Comparison of ENCODE assay signal across 1 cellular context in the genomic region with DNA sequence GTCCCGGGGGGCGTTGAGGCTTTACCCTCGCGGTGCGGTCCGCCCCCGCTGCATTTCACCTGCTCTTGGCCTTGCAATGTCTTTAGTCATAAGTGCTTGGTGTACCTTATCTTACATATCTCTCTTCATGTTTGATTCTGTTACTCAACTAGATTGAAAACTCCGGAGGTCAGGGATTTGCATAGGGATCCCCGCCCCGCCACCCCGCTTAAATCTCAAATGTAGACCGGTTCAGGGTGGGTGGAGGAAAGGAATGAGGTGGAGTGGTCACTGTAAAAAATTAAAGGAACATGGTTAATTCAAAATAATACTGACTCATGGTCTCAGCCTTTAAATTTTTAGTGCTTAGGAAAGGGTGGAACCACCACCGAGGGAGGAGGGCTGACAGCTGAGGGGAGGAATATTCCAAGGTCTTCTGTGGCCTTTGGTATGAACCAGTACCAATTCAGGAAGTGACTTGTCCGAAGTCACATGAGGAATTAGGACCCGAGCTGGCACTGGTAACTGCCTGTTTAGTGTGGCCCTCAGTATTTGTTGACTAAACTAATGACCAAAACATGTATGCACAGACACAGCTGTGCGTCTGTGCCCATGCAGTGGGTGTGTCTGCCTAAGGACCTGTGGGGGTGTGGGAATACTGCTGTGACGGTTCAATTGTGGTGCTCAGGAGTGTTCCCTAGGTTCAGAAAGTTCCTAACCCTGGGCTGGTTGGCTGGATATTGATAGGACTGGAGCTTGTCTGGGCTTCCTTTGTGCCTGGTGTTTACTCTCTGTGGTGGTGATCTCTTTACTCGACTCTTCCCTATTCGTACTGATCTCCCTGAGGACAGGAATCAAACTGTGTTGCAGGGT.
TF ChIP-seq lines count a peak whose summit lies in the region.

No MANE protein-coding gene starts in this region.

TF ChIP-seq in K562, 482 proteins besides CTCF, POLR2A, EP300 and RAD21 (continued from another document and continues in another):
- TF ChIP-seq, protein P1, sequence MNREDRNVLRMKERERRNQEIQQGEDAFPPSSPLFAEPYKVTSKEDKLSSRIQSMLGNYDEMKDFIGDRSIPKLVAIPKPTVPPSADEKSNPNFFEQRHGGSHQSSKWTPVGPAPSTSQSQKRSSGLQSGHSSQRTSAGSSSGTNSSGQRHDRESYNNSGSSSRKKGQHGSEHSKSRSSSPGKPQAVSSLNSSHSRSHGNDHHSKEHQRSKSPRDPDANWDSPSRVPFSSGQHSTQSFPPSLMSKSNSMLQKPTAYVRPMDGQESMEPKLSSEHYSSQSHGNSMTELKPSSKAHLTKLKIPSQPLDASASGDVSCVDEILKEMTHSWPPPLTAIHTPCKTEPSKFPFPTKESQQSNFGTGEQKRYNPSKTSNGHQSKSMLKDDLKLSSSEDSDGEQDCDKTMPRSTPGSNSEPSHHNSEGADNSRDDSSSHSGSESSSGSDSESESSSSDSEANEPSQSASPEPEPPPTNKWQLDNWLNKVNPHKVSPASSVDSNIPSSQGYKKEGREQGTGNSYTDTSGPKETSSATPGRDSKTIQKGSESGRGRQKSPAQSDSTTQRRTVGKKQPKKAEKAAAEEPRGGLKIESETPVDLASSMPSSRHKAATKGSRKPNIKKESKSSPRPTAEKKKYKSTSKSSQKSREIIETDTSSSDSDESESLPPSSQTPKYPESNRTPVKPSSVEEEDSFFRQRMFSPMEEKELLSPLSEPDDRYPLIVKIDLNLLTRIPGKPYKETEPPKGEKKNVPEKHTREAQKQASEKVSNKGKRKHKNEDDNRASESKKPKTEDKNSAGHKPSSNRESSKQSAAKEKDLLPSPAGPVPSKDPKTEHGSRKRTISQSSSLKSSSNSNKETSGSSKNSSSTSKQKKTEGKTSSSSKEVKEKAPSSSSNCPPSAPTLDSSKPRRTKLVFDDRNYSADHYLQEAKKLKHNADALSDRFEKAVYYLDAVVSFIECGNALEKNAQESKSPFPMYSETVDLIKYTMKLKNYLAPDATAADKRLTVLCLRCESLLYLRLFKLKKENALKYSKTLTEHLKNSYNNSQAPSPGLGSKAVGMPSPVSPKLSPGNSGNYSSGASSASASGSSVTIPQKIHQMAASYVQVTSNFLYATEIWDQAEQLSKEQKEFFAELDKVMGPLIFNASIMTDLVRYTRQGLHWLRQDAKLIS (CRISPR knock-in tag; IDR thresholded peaks at IDR 0.05) = 0 out of 2 replicates have a peak, but pooled peaks have one; percentile 36
- TF ChIP-seq SPI1 (IDR thresholded peaks at IDR 0.05; ENCODE audit: borderline replicate concordance, low read depth, low read length) (peak; percentile 83), HDAC1 (IDR thresholded peaks at IDR 0.05) (peak in 1 of 2 experiments; percentile 81; a peak in 1 of 4 replicates), EGR1 (conservative IDR thresholded peaks at IDR 0.05) (peak; percentile 77), ELF1 (tag; IDR thresholded peaks at IDR 0.05) (peak; percentile 47; the same call in 1 of the 2 replicates), FOXK2 (conservative IDR thresholded peaks at IDR 0.05 in 1 of 2, IDR thresholded peaks at IDR 0.05 in 1 of 2; ENCODE audit: low read depth in 2 of 2) (peak; percentile 60 to 80; a peak in 3 of 4 replicates), C11orf30 (IDR thresholded peaks at IDR 0.05; ENCODE audit: low read depth) (0 out of 2 replicates have a peak, but pooled peaks have one; percentile 28), ZNF830 (CRISPR knock-in tag; IDR thresholded peaks at IDR 0.05) (no peak), CTBP1 (IDR thresholded peaks at IDR 0.05; ENCODE audit: borderline replicate concordance) (0 out of 2 replicates have a peak, but pooled peaks have one; percentile 5), ZNF75A (CRISPR knock-in tag; IDR thresholded peaks at IDR 0.05) (no peak), HCFC1 (IDR thresholded peaks at IDR 0.05; ENCODE audit: low read depth, low read length) (peak; percentile 1; the same call in 1 of the 2 replicates), MAFG (tag; conservative IDR thresholded peaks at IDR 0.05) (0 out of 2 replicates have a peak, but pooled peaks have one; percentile 16), HDGF (IDR thresholded peaks at IDR 0.05) (no peak), KAT8 (IDR thresholded peaks at IDR 0.05; ENCODE audit: low read depth) (no peak), SRSF1 (IDR thresholded peaks at IDR 0.05; ENCODE audit: low read depth, low read length) (no peak), ZNF589 (CRISPR knock-in tag; IDR thresholded peaks at IDR 0.05; ENCODE audit: low read depth) (no peak)
- TF ChIP-seq, protein P2, sequence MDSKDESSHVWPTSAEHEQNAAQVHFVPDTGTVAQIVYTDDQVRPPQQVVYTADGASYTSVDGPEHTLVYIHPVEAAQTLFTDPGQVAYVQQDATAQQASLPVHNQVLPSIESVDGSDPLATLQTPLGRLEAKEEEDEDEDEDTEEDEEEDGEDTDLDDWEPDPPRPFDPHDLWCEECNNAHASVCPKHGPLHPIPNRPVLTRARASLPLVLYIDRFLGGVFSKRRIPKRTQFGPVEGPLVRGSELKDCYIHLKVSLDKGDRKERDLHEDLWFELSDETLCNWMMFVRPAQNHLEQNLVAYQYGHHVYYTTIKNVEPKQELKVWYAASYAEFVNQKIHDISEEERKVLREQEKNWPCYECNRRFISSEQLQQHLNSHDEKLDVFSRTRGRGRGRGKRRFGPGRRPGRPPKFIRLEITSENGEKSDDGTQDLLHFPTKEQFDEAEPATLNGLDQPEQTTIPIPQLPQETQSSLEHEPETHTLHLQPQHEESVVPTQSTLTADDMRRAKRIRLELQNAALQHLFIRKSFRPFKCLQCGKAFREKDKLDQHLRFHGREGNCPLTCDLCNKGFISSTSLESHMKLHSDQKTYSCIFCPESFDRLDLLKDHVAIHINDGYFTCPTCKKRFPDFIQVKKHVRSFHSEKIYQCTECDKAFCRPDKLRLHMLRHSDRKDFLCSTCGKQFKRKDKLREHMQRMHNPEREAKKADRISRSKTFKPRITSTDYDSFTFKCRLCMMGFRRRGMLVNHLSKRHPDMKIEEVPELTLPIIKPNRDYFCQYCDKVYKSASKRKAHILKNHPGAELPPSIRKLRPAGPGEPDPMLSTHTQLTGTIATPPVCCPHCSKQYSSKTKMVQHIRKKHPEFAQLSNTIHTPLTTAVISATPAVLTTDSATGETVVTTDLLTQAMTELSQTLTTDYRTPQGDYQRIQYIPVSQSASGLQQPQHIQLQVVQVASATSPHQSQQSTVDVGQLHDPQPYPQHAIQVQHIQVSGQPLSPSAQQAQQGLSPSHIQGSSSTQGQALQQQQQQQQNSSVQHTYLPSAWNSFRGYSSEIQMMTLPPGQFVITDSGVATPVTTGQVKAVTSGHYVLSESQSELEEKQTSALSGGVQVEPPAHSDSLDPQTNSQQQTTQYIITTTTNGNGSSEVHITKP (IDR thresholded peaks at IDR 0.05; ENCODE audit: partially characterized antibody) = peak; percentile 97
- TF ChIP-seq, protein P3, sequence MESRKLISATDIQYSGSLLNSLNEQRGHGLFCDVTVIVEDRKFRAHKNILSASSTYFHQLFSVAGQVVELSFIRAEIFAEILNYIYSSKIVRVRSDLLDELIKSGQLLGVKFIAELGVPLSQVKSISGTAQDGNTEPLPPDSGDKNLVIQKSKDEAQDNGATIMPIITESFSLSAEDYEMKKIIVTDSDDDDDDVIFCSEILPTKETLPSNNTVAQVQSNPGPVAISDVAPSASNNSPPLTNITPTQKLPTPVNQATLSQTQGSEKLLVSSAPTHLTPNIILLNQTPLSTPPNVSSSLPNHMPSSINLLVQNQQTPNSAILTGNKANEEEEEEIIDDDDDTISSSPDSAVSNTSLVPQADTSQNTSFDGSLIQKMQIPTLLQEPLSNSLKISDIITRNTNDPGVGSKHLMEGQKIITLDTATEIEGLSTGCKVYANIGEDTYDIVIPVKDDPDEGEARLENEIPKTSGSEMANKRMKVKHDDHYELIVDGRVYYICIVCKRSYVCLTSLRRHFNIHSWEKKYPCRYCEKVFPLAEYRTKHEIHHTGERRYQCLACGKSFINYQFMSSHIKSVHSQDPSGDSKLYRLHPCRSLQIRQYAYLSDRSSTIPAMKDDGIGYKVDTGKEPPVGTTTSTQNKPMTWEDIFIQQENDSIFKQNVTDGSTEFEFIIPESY (CRISPR knock-in tag; IDR thresholded peaks at IDR 0.05) = no peak
- TF ChIP-seq, protein P4, sequence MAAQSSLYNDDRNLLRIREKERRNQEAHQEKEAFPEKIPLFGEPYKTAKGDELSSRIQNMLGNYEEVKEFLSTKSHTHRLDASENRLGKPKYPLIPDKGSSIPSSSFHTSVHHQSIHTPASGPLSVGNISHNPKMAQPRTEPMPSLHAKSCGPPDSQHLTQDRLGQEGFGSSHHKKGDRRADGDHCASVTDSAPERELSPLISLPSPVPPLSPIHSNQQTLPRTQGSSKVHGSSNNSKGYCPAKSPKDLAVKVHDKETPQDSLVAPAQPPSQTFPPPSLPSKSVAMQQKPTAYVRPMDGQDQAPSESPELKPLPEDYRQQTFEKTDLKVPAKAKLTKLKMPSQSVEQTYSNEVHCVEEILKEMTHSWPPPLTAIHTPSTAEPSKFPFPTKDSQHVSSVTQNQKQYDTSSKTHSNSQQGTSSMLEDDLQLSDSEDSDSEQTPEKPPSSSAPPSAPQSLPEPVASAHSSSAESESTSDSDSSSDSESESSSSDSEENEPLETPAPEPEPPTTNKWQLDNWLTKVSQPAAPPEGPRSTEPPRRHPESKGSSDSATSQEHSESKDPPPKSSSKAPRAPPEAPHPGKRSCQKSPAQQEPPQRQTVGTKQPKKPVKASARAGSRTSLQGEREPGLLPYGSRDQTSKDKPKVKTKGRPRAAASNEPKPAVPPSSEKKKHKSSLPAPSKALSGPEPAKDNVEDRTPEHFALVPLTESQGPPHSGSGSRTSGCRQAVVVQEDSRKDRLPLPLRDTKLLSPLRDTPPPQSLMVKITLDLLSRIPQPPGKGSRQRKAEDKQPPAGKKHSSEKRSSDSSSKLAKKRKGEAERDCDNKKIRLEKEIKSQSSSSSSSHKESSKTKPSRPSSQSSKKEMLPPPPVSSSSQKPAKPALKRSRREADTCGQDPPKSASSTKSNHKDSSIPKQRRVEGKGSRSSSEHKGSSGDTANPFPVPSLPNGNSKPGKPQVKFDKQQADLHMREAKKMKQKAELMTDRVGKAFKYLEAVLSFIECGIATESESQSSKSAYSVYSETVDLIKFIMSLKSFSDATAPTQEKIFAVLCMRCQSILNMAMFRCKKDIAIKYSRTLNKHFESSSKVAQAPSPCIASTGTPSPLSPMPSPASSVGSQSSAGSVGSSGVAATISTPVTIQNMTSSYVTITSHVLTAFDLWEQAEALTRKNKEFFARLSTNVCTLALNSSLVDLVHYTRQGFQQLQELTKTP (IDR thresholded peaks at IDR 0.05; ENCODE audit: low read depth in 1 of 2, partially characterized antibody in 2 of 2) = no peak
- TF ChIP-seq, protein P5, sequence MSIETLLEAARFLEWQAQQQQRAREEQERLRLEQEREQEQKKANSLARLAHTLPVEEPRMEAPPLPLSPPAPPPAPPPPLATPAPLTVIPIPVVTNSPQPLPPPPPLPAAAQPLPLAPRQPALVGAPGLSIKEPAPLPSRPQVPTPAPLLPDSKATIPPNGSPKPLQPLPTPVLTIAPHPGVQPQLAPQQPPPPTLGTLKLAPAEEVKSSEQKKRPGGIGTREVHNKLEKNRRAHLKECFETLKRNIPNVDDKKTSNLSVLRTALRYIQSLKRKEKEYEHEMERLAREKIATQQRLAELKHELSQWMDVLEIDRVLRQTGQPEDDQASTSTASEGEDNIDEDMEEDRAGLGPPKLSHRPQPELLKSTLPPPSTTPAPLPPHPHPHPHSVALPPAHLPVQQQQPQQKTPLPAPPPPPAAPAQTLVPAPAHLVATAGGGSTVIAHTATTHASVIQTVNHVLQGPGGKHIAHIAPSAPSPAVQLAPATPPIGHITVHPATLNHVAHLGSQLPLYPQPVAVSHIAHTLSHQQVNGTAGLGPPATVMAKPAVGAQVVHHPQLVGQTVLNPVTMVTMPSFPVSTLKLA (conservative IDR thresholded peaks at IDR 0.05) = peak in 1 of 2 experiments; percentile 41; a peak in 2 of 4 replicates
- TF ChIP-seq, protein P6, sequence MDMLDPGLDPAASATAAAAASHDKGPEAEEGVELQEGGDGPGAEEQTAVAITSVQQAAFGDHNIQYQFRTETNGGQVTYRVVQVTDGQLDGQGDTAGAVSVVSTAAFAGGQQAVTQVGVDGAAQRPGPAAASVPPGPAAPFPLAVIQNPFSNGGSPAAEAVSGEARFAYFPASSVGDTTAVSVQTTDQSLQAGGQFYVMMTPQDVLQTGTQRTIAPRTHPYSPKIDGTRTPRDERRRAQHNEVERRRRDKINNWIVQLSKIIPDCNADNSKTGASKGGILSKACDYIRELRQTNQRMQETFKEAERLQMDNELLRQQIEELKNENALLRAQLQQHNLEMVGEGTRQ (CRISPR knock-in tag; IDR thresholded peaks at IDR 0.05) = peak; percentile 66
- TF ChIP-seq, protein P7, sequence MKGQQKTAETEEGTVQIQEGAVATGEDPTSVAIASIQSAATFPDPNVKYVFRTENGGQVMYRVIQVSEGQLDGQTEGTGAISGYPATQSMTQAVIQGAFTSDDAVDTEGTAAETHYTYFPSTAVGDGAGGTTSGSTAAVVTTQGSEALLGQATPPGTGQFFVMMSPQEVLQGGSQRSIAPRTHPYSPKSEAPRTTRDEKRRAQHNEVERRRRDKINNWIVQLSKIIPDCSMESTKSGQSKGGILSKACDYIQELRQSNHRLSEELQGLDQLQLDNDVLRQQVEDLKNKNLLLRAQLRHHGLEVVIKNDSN (CRISPR knock-in tag; IDR thresholded peaks at IDR 0.05) = peak; percentile 88
- TF ChIP-seq, protein P8, sequence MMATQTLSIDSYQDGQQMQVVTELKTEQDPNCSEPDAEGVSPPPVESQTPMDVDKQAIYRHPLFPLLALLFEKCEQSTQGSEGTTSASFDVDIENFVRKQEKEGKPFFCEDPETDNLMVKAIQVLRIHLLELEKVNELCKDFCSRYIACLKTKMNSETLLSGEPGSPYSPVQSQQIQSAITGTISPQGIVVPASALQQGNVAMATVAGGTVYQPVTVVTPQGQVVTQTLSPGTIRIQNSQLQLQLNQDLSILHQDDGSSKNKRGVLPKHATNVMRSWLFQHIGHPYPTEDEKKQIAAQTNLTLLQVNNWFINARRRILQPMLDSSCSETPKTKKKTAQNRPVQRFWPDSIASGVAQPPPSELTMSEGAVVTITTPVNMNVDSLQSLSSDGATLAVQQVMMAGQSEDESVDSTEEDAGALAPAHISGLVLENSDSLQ (IDR thresholded peaks at IDR 0.05) = peak; percentile 45; the same call in 1 of the 2 replicates
- TF ChIP-seq, protein P9, sequence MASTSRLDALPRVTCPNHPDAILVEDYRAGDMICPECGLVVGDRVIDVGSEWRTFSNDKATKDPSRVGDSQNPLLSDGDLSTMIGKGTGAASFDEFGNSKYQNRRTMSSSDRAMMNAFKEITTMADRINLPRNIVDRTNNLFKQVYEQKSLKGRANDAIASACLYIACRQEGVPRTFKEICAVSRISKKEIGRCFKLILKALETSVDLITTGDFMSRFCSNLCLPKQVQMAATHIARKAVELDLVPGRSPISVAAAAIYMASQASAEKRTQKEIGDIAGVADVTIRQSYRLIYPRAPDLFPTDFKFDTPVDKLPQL (IDR thresholded peaks at IDR 0.05; ENCODE audit: extremely low read depth, insufficient read length) = no peak
- TF ChIP-seq, protein P10, sequence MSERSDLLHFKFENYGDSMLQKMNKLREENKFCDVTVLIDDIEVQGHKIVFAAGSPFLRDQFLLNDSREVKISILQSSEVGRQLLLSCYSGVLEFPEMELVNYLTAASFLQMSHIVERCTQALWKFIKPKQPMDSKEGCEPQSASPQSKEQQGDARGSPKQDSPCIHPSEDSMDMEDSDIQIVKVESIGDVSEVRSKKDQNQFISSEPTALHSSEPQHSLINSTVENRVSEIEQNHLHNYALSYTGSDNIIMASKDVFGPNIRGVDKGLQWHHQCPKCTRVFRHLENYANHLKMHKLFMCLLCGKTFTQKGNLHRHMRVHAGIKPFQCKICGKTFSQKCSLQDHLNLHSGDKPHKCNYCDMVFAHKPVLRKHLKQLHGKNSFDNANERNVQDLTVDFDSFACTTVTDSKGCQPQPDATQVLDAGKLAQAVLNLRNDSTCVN (CRISPR knock-in tag; IDR thresholded peaks at IDR 0.05) = 0 out of 2 replicates have a peak, but pooled peaks have one; percentile 7
